ENCODE assay signal across 28 cellular contexts in genomic region chr6:30462482-30462881, GRCh38.
"Had no signal": no experiment of that assay in that cellular context is flagged by ENCODE, and none has a peak within 500 bp of the region (broad histone marks: within the 10 kb centered on the region; RNA-seq: fewer than 3 reads in every experiment).

No MANE protein-coding gene starts in this region.

- H3K27ac Mint-ChIP-seq: activated CD4-positive, alpha-beta T cell treated with anti-CD3 and anti-CD28 coated beads for 36 hours; activated CD8-positive, alpha-beta T cell treated with anti-CD3 and anti-CD28 coated beads for 36 hours; activated naive CD4-positive, alpha-beta T cell treated with anti-CD3 and anti-CD28 coated beads, Interleukin-2, amount 50 U/mL, for 72 hours; activated naive CD8-positive, alpha-beta T cell treated with anti-CD3 and anti-CD28 coated beads, Interleukin-2, amount 10 ng/mL, durations not matched to agents 7 days and 5 days; activated T-helper 17 cell treated with anti-CD3 and anti-CD28 coated beads, Interleukin-2, amount 50 U/mL, for 72 hours; brain; endodermal cell had no signal

- H3K4me3 ChIP-seq: ascending aorta, breast epithelium, cardiac muscle cell, colonic mucosa had no signal

- ATAC-seq: activated CD4-positive, alpha-beta T cell treated with anti-CD3 and anti-CD28 coated beads for 36 hours; activated CD8-positive, alpha-beta T cell treated with anti-CD3 and anti-CD28 coated beads for 36 hours; activated T-helper 17 cell treated with anti-CD3 and anti-CD28 coated beads, Interleukin-2, amount 50 U/mL, for 72 hours; esophagus mucosa had no signal

- H3K9me3 Mint-ChIP-seq: endodermal cell had no signal

- H3K4me3 Mint-ChIP-seq: activated CD4-positive, alpha-beta T cell treated with anti-CD3 and anti-CD28 coated beads for 36 hours; activated CD8-positive, alpha-beta T cell treated with anti-CD3 and anti-CD28 coated beads for 36 hours; activated naive CD8-positive, alpha-beta T cell treated with anti-CD3 and anti-CD28 coated beads, Interleukin-2, amount 10 ng/mL, durations not matched to agents 7 days and 5 days; activated T-cell treated with anti-CD3 and anti-CD28 coated beads, Interleukin-2, amount 50 U/mL, for 4 hours; brain; endodermal cell had no signal

- H3K36me3 Mint-ChIP-seq: brain had no signal

- DNase-seq: activated CD4-positive, alpha-beta T cell treated with anti-CD3 and anti-CD28 coated beads for 36 hours; activated CD4-positive, alpha-beta T cell treated with anti-CD3 and anti-CD28 coated beads, Interleukin-2, amount 50 U/mL, for 1 hour; activated CD4-positive, alpha-beta T cell treated with anti-CD3 and anti-CD28 coated beads, Interleukin-2, amount 50 U/mL, for 48 hours; activated CD4-positive, CD25-positive, alpha-beta regulatory T cell; activated CD4-positive, CD25-positive, alpha-beta regulatory T cell treated with anti-CD3 and anti-CD28 coated beads, Interleukin-2, amount 50 U/mL, for 72 hours; activated CD8-positive, alpha-beta memory T cell treated with anti-CD3 and anti-CD28 coated beads for 24 hours; activated CD8-positive, alpha-beta T cell treated with anti-CD3 and anti-CD28 coated beads for 36 hours; activated effector memory CD4-positive, alpha-beta T cell treated with Interleukin-2 at 50 U/mL for 16 hours; activated gamma-delta T cell treated with Interleukin-2 at 50 U/mL for 16 hours; activated naive CD4-positive, alpha-beta T cell treated with Interleukin-2 at 50 U/mL for 16 hours; activated naive CD8-positive, alpha-beta T cell treated with anti-CD3 and anti-CD28 coated beads, Interleukin-2, amount 10 ng/mL, durations not matched to agents 7 days and 5 days; activated T-cell treated with anti-CD3 and anti-CD28 coated beads, Interleukin-2, amount 50 U/mL, for 4 hours; central memory CD4-positive, alpha-beta T cell; cerebellar nuclear complex; colonic mucosa; effector CD8-positive, alpha-beta T cell; endodermal cell; foreskin fibroblast; head of caudate nucleus; T-helper 1 cell; T-helper 2 cell had no signal

- H3K4me1 ChIP-seq: breast epithelium had no signal

- H3K36me3 ChIP-seq: ascending aorta, breast epithelium, cardiac muscle cell, colonic mucosa had no signal

- H3K9me3 ChIP-seq: ascending aorta, colonic mucosa had no signal

- H3K27ac ChIP-seq: ascending aorta, breast epithelium, cardiac muscle cell, colonic mucosa had no signal
